20 cellular contexts compared by ENCODE assay signal in genomic region chr2:174122185-174122584, GRCh38.
DNase-seq lines count a peak whose midpoint lies in the region; ATAC-seq, FAIRE-seq and TF ChIP-seq lines count a peak whose summit lies in the region.
"Had no signal": no experiment of that assay in that cellular context is flagged by ENCODE, and none has a peak within 500 bp of the region (broad histone marks: within the 10 kb centered on the region; RNA-seq: fewer than 3 reads in every experiment).

No MANE protein-coding gene starts in this region.

- no peak for TF ChIP-seq CTCF in A549 (IDR thresholded peaks at IDR 0.05)

- TF ChIP-seq EP300 in A549 (IDR thresholded peaks at IDR 0.05), result no peak

- no peak for DNase-seq in A549 (ENCODE audit: low read depth in 1 of 2, low spot score in 1 of 2)
- no peak for DNase-seq in GM12891 (ENCODE audit: insufficient read length, low spot score)
- peak; percentile 45 to 69 for DNase-seq in NCI-H1930 (lab: John Stamatoyannopoulos, UW)
- no peak for DNase-seq in epithelial cell of prostate (ENCODE audit: low read depth, low spot score)
- no peak for DNase-seq in iPS-NIHi11 (ENCODE audit: low spot score)
- DNase-seq: activated CD4-positive, alpha-beta T cell treated with anti-CD3 and anti-CD28 coated beads for 4 hours; activated T-cell treated with anti-CD3 and anti-CD28 coated beads, Interleukin-2, amount 50 U/mL, for 4 hours; C1 segment of cervical spinal cord; Calu3; effector memory CD4-positive, alpha-beta T cell; kidney glomerular epithelial cell; NCI-H2107; stimulated activated naive CD8-positive, alpha-beta T cell treated with anti-CD3 and anti-CD28 coated beads, Interleukin-15, amount 100 ng/mL, for 72 hours; T-helper 2 cell; thyroid gland had no signal

- POLR2A ChIA-PET in A549 (lab: Yijun Ruan, JAX), result no interaction called here

- no peaks in the 10 kb centered on the region for H3K9me3 ChIP-seq in A549
- H3K9me3 ChIP-seq: esophagus muscularis mucosa, SJSA1, thyroid gland had no signal

- no peak for TF ChIP-seq POLR2A in A549 (IDR thresholded peaks at IDR 0.05; ENCODE audit: low read length)
- TF ChIP-seq POLR2A in GM12891 (IDR thresholded peaks at IDR 0.05; ENCODE audit: low read depth, low read length), result no peak

- no peak for FAIRE-seq in A549 (lab: Jason Lieb, UNC)
- FAIRE-seq in GM12891 (lab: Jason Lieb, UNC), result peak; percentile 23

- peak overlapping the region; percentile 22; the same call in 2 of the 3 replicates for H3K4me2 ChIP-seq in A549

- H3K4me3 ChIP-seq in A549, result no peak overlapping the region
- H3K4me3 ChIP-seq: esophagus muscularis mucosa, SJSA1, thyroid gland had no signal

- H3K27ac ChIP-seq in A549 (no peak overlapping the region), epithelial cell of prostate (peak overlapping the region; percentile 29)
- H3K27ac ChIP-seq: esophagus muscularis mucosa, SJSA1, thyroid gland had no signal

- CTCF ChIA-PET in A549 (lab: Yijun Ruan, JAX), result interaction anchor here (1.5 kb wide), 1 partner anchor 219 kb away, joined by 4 read pairs; no protein-coding TSS in a partner anchor

- no peak for TF ChIP-seq RAD21 in A549 (conservative IDR thresholded peaks at IDR 0.05 in 1 of 2, IDR thresholded peaks at IDR 0.05 in 1 of 2)

- H3K4me1 ChIP-seq in A549, result peaks cover 67% of the 10 kb centered on the region
- H3K4me1 ChIP-seq: esophagus muscularis mucosa had no signal

- ATAC-seq in A549, result no peak
- no peak for ATAC-seq in GM19397 (IDR thresholded peaks at IDR 0.05; ENCODE audit: unreplicated experiment)
- ATAC-seq in HG03039 (IDR thresholded peaks at IDR 0.05; ENCODE audit: unreplicated experiment), result no peak
- no peak for ATAC-seq in GM19452 (IDR thresholded peaks at IDR 0.05; ENCODE audit: unreplicated experiment)
- ATAC-seq: activated T-cell treated with anti-CD3 and anti-CD28 coated beads, Interleukin-2, amount 50 U/mL, for 4 hours; stimulated activated naive CD8-positive, alpha-beta T cell treated with anti-CD3 and anti-CD28 coated beads, Interleukin-15, amount 100 ng/mL, for 72 hours had no signal

TF ChIP-seq in A549, 52 proteins besides CTCF, POLR2A, EP300 and RAD21:
- TF ChIP-seq ZFP36 (IDR thresholded peaks at IDR 0.05; ENCODE audit: borderline replicate concordance, partially characterized antibody) (no peak), BCL3 (IDR thresholded peaks at IDR 0.05) (no peak), NPAS2 (CRISPR knock-in tag; IDR thresholded peaks at IDR 0.05; ENCODE audit: borderline replicate concordance) (no peak), MAFK (IDR thresholded peaks at IDR 0.05; ENCODE audit: partially characterized antibody) (no peak), REST (IDR thresholded peaks at IDR 0.05) (no peak)

TF ChIP-seq in GM12891, 5 proteins besides CTCF, POLR2A, EP300 and RAD21:
- TF ChIP-seq POU2F2 (IDR thresholded peaks at IDR 0.05; ENCODE audit: low read depth, low read length), result no peak
- TF ChIP-seq SPI1 (IDR thresholded peaks at IDR 0.05; ENCODE audit: low read depth, low read length), result no peak
- TF ChIP-seq PAX5 (IDR thresholded peaks at IDR 0.05; ENCODE audit: insufficient read depth, low read length, severe bottlenecking), result no peak
- no peak for TF ChIP-seq POLR2AphosphoS5 (IDR thresholded peaks at IDR 0.05; ENCODE audit: low read depth, low read length)
- no peak for TF ChIP-seq TAF1 (IDR thresholded peaks at IDR 0.05; ENCODE audit: low read depth, low read length)

Comparison
In these comparisons a context has a peak if more than half of its experiments do, and no peak if none do; other contexts are left out.
1. DNase-seq: peak in NCI-H1930 (2 of 2); none in A549 (0 of 2), GM12891 (single experiment), epithelial cell of prostate (single experiment) and iPS-NIHi11 (single experiment).